Comparison of ENCODE assay signal across 1 cellular context in the genomic region with DNA sequence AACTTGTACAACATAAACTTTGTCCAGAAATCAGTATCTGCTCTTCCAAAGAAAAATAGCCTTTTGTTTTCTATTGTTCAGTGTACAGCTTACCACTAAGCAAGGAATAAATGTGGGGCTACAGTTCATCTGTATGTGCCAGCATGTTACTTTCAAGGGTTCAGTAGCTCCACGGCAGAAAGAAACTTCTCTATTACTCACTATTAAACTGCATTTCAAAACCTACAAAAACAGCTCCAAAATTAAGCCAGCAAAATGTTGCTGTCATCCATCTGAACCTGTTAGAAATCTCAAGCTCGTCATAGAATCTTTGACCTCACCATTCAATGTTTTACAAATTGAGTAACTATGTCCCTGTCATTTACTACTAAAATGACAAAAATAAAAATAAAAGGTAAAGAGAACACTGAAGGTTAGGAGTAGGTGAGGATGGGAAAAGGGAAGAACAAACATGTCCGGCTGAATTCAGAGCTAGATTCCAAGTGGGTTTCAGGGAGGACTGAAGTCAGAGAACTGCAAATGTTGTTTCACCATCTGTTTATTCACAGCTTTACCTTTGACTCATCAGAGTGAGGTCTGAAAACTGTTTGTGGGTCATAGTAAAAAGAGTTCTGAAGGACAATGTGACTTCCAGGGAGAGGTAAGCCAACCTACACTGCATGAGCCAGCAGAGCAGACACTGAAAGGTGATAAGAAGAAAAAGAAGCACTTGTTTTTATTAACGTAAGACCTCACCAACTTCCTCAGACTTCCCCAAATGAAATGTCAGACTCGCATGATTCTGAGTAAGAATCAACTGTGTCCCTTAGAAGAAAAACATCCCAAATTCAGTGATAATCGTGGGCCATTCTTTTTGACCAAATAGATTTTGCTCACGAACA.
TF ChIP-seq lines count a peak whose summit lies in the region.

No MANE protein-coding gene starts in this region.

TF ChIP-seq in HepG2, 621 proteins besides CTCF, POLR2A, EP300 and RAD21 (continued from another document and continues in another):
- TF ChIP-seq, protein P1, sequence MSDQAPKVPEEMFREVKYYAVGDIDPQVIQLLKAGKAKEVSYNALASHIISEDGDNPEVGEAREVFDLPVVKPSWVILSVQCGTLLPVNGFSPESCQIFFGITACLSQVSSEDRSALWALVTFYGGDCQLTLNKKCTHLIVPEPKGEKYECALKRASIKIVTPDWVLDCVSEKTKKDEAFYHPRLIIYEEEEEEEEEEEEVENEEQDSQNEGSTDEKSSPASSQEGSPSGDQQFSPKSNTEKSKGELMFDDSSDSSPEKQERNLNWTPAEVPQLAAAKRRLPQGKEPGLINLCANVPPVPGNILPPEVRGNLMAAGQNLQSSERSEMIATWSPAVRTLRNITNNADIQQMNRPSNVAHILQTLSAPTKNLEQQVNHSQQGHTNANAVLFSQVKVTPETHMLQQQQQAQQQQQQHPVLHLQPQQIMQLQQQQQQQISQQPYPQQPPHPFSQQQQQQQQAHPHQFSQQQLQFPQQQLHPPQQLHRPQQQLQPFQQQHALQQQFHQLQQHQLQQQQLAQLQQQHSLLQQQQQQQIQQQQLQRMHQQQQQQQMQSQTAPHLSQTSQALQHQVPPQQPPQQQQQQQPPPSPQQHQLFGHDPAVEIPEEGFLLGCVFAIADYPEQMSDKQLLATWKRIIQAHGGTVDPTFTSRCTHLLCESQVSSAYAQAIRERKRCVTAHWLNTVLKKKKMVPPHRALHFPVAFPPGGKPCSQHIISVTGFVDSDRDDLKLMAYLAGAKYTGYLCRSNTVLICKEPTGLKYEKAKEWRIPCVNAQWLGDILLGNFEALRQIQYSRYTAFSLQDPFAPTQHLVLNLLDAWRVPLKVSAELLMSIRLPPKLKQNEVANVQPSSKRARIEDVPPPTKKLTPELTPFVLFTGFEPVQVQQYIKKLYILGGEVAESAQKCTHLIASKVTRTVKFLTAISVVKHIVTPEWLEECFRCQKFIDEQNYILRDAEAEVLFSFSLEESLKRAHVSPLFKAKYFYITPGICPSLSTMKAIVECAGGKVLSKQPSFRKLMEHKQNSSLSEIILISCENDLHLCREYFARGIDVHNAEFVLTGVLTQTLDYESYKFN (CRISPR knock-in tag; conservative IDR thresholded peaks at IDR 0.05): peak; percentile 87
- peak; percentile 73 for TF ChIP-seq HNF4A (CRISPR knock-in tag; IDR thresholded peaks at IDR 0.05)
- TF ChIP-seq, protein P2, sequence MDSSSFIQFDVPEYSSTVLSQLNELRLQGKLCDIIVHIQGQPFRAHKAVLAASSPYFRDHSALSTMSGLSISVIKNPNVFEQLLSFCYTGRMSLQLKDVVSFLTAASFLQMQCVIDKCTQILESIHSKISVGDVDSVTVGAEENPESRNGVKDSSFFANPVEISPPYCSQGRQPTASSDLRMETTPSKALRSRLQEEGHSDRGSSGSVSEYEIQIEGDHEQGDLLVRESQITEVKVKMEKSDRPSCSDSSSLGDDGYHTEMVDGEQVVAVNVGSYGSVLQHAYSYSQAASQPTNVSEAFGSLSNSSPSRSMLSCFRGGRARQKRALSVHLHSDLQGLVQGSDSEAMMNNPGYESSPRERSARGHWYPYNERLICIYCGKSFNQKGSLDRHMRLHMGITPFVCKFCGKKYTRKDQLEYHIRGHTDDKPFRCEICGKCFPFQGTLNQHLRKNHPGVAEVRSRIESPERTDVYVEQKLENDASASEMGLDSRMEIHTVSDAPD (CRISPR knock-in tag; IDR thresholded peaks at IDR 0.05): 0 out of 2 replicates have a peak, but pooled peaks have one; percentile 29
- TF ChIP-seq, protein P3, sequence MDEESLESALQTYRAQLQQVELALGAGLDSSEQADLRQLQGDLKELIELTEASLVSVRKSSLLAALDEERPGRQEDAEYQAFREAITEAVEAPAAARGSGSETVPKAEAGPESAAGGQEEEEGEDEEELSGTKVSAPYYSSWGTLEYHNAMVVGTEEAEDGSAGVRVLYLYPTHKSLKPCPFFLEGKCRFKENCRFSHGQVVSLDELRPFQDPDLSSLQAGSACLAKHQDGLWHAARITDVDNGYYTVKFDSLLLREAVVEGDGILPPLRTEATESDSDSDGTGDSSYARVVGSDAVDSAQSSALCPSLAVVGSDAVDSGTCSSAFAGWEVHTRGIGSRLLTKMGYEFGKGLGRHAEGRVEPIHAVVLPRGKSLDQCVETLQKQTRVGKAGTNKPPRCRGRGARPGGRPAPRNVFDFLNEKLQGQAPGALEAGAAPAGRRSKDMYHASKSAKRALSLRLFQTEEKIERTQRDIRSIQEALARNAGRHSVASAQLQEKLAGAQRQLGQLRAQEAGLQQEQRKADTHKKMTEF (CRISPR knock-in tag; IDR thresholded peaks at IDR 0.05): peak; percentile 75
- peak in 1 of 2 experiments; percentile 30; a peak in 1 of 4 replicates for TF ChIP-seq KLF16 (CRISPR knock-in tag; IDR thresholded peaks at IDR 0.05)
- peak; percentile 69; the same call in 1 of the 2 replicates for TF ChIP-seq ZNF816 (CRISPR knock-in tag; IDR thresholded peaks at IDR 0.05; ENCODE audit: borderline replicate concordance)
- TF ChIP-seq ZNF382 (CRISPR knock-in tag; IDR thresholded peaks at IDR 0.05; ENCODE audit: borderline replicate concordance): no peak
- TF ChIP-seq YY1 (IDR thresholded peaks at IDR 0.05; ENCODE audit: insufficient read depth, insufficient replicate concordance, low read depth, low read length): peak; percentile 30
- TF ChIP-seq REPIN1 (CRISPR knock-in tag; IDR thresholded peaks at IDR 0.05; ENCODE audit: borderline replicate concordance, low read depth): peak; percentile 72; the same call in 1 of the 2 replicates
- TF ChIP-seq ZFP37 (CRISPR knock-in tag; IDR thresholded peaks at IDR 0.05; ENCODE audit: borderline replicate concordance): no peak
- peak; percentile 9; the same call in 1 of the 2 replicates for TF ChIP-seq BHLHE40 (IDR thresholded peaks at IDR 0.05; ENCODE audit: low read length)
- TF ChIP-seq ZMYM3 (CRISPR knock-in tag; IDR thresholded peaks at IDR 0.05): peak; percentile 55; the same call in 1 of the 2 replicates
- TF ChIP-seq, protein P4, sequence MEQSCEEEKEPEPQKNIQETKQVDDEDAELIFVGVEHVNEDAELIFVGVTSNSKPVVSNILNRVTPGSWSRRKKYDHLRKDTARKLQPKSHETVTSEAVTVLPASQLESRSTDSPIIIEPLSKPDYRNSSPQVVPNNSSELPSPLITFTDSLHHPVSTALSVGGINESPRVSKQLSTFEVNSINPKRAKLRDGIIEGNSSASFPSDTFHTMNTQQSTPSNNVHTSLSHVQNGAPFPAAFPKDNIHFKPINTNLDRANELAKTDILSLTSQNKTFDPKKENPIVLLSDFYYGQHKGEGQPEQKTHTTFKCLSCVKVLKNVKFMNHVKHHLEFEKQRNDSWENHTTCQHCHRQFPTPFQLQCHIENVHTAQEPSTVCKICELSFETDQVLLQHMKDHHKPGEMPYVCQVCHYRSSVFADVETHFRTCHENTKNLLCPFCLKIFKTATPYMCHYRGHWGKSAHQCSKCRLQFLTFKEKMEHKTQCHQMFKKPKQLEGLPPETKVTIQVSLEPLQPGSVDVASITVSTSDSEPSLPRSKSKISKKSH (CRISPR knock-in tag; IDR thresholded peaks at IDR 0.05; ENCODE audit: borderline replicate concordance): no peak
- peak; percentile 64; the same call in 1 of the 2 replicates for TF ChIP-seq CREM (IDR thresholded peaks at IDR 0.05)
- no peak for TF ChIP-seq CREM (CRISPR knock-in tag; IDR thresholded peaks at IDR 0.05)
- TF ChIP-seq FOXA1 (IDR thresholded peaks at IDR 0.05): no peak
- TF ChIP-seq FOXA1 (CRISPR knock-in tag; IDR thresholded peaks at IDR 0.05): peak; percentile 60
- TF ChIP-seq SIN3A (IDR thresholded peaks at IDR 0.05; ENCODE audit: borderline replicate concordance, low read depth, low read length): 0 out of 2 replicates have a peak, but pooled peaks have one; percentile 46
- peak; percentile 56 for TF ChIP-seq TCF7 (IDR thresholded peaks at IDR 0.05; ENCODE audit: low read depth)
- no peak for TF ChIP-seq ZNF709 (CRISPR knock-in tag; IDR thresholded peaks at IDR 0.05)
- TF ChIP-seq ZNF792 (CRISPR knock-in tag; IDR thresholded peaks at IDR 0.05): peak; percentile 56; the same call in 1 of the 2 replicates
- TF ChIP-seq, protein P5, sequence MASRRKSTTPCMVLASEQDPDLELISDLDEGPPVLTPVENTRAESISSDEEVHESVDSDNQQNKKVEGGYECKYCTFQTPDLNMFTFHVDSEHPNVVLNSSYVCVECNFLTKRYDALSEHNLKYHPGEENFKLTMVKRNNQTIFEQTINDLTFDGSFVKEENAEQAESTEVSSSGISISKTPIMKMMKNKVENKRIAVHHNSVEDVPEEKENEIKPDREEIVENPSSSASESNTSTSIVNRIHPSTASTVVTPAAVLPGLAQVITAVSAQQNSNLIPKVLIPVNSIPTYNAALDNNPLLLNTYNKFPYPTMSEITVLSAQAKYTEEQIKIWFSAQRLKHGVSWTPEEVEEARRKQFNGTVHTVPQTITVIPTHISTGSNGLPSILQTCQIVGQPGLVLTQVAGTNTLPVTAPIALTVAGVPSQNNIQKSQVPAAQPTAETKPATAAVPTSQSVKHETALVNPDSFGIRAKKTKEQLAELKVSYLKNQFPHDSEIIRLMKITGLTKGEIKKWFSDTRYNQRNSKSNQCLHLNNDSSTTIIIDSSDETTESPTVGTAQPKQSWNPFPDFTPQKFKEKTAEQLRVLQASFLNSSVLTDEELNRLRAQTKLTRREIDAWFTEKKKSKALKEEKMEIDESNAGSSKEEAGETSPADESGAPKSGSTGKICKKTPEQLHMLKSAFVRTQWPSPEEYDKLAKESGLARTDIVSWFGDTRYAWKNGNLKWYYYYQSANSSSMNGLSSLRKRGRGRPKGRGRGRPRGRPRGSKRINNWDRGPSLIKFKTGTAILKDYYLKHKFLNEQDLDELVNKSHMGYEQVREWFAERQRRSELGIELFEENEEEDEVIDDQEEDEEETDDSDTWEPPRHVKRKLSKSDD (CRISPR knock-in tag; IDR thresholded peaks at IDR 0.05; ENCODE audit: low read depth): no peak
- TF ChIP-seq, protein P6, sequence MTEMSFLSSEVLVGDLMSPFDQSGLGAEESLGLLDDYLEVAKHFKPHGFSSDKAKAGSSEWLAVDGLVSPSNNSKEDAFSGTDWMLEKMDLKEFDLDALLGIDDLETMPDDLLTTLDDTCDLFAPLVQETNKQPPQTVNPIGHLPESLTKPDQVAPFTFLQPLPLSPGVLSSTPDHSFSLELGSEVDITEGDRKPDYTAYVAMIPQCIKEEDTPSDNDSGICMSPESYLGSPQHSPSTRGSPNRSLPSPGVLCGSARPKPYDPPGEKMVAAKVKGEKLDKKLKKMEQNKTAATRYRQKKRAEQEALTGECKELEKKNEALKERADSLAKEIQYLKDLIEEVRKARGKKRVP (CRISPR knock-in tag; IDR thresholded peaks at IDR 0.05): peak in 1 of 2 experiments; percentile 29; a peak in 1 of 4 replicates
- TF ChIP-seq ZNF292 (CRISPR knock-in tag; IDR thresholded peaks at IDR 0.05; ENCODE audit: borderline replicate concordance, low read depth): peak; percentile 96
- TF ChIP-seq MED1 (CRISPR knock-in tag; IDR thresholded peaks at IDR 0.05): peak; percentile 66; the same call in 1 of the 2 replicates
- no peak for TF ChIP-seq SOX13 (IDR thresholded peaks at IDR 0.05)
- peak in 1 of 2 experiments; percentile 86; a peak in 2 of 4 replicates for TF ChIP-seq SOX13 (CRISPR knock-in tag; conservative IDR thresholded peaks at IDR 0.05 in 1 of 2, IDR thresholded peaks at IDR 0.05 in 1 of 2)
- TF ChIP-seq PHF21A (CRISPR knock-in tag; IDR thresholded peaks at IDR 0.05): peak; percentile 71
- 0 out of 2 replicates have a peak, but pooled peaks have one; percentile 37 for TF ChIP-seq NFKBIZ (CRISPR knock-in tag; IDR thresholded peaks at IDR 0.05)
- no peak for TF ChIP-seq ZNF577 (CRISPR knock-in tag; IDR thresholded peaks at IDR 0.05; ENCODE audit: borderline replicate concordance, low read depth)
- TF ChIP-seq ZEB1 (IDR thresholded peaks at IDR 0.05; ENCODE audit: insufficient replicate concordance, low read depth): peak; percentile 61
- TF ChIP-seq, protein P7, sequence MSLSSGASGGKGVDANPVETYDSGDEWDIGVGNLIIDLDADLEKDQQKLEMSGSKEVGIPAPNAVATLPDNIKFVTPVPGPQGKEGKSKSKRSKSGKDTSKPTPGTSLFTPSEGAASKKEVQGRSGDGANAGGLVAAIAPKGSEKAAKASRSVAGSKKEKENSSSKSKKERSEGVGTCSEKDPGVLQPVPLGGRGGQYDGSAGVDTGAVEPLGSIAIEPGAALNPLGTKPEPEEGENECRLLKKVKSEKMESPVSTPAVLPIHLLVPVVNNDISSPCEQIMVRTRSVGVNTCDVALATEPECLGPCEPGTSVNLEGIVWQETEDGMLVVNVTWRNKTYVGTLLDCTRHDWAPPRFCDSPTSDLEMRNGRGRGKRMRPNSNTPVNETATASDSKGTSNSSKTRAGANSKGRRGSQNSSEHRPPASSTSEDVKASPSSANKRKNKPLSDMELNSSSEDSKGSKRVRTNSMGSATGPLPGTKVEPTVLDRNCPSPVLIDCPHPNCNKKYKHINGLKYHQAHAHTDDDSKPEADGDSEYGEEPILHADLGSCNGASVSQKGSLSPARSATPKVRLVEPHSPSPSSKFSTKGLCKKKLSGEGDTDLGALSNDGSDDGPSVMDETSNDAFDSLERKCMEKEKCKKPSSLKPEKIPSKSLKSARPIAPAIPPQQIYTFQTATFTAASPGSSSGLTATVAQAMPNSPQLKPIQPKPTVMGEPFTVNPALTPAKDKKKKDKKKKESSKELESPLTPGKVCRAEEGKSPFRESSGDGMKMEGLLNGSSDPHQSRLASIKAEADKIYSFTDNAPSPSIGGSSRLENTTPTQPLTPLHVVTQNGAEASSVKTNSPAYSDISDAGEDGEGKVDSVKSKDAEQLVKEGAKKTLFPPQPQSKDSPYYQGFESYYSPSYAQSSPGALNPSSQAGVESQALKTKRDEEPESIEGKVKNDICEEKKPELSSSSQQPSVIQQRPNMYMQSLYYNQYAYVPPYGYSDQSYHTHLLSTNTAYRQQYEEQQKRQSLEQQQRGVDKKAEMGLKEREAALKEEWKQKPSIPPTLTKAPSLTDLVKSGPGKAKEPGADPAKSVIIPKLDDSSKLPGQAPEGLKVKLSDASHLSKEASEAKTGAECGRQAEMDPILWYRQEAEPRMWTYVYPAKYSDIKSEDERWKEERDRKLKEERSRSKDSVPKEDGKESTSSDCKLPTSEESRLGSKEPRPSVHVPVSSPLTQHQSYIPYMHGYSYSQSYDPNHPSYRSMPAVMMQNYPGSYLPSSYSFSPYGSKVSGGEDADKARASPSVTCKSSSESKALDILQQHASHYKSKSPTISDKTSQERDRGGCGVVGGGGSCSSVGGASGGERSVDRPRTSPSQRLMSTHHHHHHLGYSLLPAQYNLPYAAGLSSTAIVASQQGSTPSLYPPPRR (CRISPR knock-in tag; IDR thresholded peaks at IDR 0.05; ENCODE audit: borderline replicate concordance): peak; percentile 55; the same call in 1 of the 2 replicates
- peak; percentile 32; the same call in 1 of the 2 replicates for TF ChIP-seq ZNF644 (CRISPR knock-in tag; IDR thresholded peaks at IDR 0.05; ENCODE audit: low read depth)
- no peak for TF ChIP-seq ZBTB3 (CRISPR knock-in tag; IDR thresholded peaks at IDR 0.05; ENCODE audit: borderline replicate concordance, low read depth)
- peak; percentile 81 for TF ChIP-seq RCOR2 (CRISPR knock-in tag; IDR thresholded peaks at IDR 0.05)
- peak; percentile 58 for TF ChIP-seq KAT8 (CRISPR knock-in tag; IDR thresholded peaks at IDR 0.05)
